7 cellular contexts compared by ENCODE assay signal in the genomic region with DNA sequence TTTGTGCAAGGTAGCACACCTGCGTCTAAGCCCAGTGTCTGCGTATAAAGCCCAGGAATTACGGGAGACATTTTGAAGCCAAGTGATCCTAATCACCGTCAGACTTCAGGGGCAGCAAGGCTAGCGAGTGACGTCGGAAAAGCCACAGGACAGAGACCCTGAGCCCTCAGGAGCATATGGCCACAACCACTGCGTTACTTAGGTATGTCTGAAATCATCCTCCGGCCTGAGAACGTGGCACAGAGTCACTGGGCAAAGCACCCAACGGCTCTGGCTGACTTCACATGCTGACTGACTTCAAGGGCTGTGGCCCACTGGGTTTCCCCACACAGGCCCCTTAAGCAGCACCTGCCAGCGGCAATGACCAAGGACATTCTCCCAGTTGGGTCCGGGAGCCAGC.
"Had no signal": no experiment of that assay in that cellular context is flagged by ENCODE, and none has a peak within 500 bp of the region (broad histone marks: within the 10 kb centered on the region; RNA-seq: fewer than 3 reads in every experiment).

No MANE protein-coding gene starts in this region.

- H3K4me3 ChIP-seq: GM23248, K562 had no signal

- DNase-seq: GM23248, GOT3, H9, HCEC 1CT, IMR-90 had no signal

- H3K27ac ChIP-seq: GM23248 had no signal

- ATAC-seq: K562 had no signal

- FAIRE-seq: HTR-8/SVneo, K562 had no signal
